Comparison of ENCODE assay signal across 8 cellular contexts in genomic region chr1:27602510-27603319, GRCh38.
DNase-seq lines count a peak whose midpoint lies in the region; ATAC-seq and TF ChIP-seq lines count a peak whose summit lies in the region.

No MANE protein-coding gene starts in this region.

- no peaks in the 10 kb centered on the region for H3K27me3 ChIP-seq in mucosa of stomach (ENCODE audit: control insufficient read depth, insufficient read depth, low read length)

- peak; percentile 82 for DNase-seq in AG20443 (ENCODE audit: low spot score)
- peak; percentile 20 to 35 for DNase-seq in activated CD4-positive, alpha-beta T cell treated with anti-CD3 and anti-CD28 coated beads, Interleukin-2, amount 50 U/mL, for 48 hours
- peak; percentile 47 for DNase-seq in epithelial cell of esophagus (ENCODE audit: low read depth)
- DNase-seq in NCI-H774 (lab: John Stamatoyannopoulos, UW) = no peak

- POLR2A ChIA-PET in HEK293 (lab: Yijun Ruan, JAX) = interaction anchor here (0.6 to 4.9 kb wide), 6 partner anchors 27 to 123 kb away, joined by 3 to 62 read pairs (median 10); partner anchors contain the start of genes FAM76A and WASF2

- peak overlapping the region; percentile 72; the same call in 1 of the 2 replicates for H3K27ac ChIP-seq in HEK293 (ENCODE audit: extremely low read depth, low read depth, low read length)

- H3K9ac ChIP-seq in mucosa of stomach (ENCODE audit: low read length) = peak overlapping the region; percentile 82

- H3K4me3 ChIP-seq in HEK293 (ENCODE audit: low read depth, low read length) (peak overlapping the region; percentile 69), epithelial cell of esophagus (ENCODE audit: low read length) (peak overlapping the region; percentile 99), mucosa of stomach (ENCODE audit: low read length) (peak overlapping the region; percentile 61)

- ATAC-seq in GM19463 (IDR thresholded peaks at IDR 0.05; ENCODE audit: unreplicated experiment) (no peak), HG03108 (IDR thresholded peaks at IDR 0.05; ENCODE audit: unreplicated experiment) (no peak)

- no peaks in the 10 kb centered on the region for H3K9me3 ChIP-seq in HEK293 (ENCODE audit: control insufficient read depth, insufficient read depth, low read depth, low read length)
- H3K9me3 ChIP-seq in mucosa of stomach (ENCODE audit: control insufficient read depth, low read length) = no peaks in the 10 kb centered on the region

- TF ChIP-seq CTCF in HEK293 (tag by site-specific recombination; IDR thresholded peaks at IDR 0.05) (no peak), epithelial cell of esophagus (IDR thresholded peaks at IDR 0.05; ENCODE audit: insufficient read depth, low read depth, low read length, missing control alignments) (no peak)

- CTCF ChIA-PET in HEK293 (lab: Yijun Ruan, JAX) = interaction anchor here (0.6 to 4.3 kb wide), 6 partner anchors 10 to 245 kb away, joined by 3 to 29 read pairs (median 4); no protein-coding TSS in a partner anchor

- H3K36me3 ChIP-seq in HEK293 (ENCODE audit: control insufficient read depth in 2 of 2, insufficient read depth in 1 of 2, low read length in 2 of 2) (no peaks in the 10 kb centered on the region), mucosa of stomach (ENCODE audit: control insufficient read depth, insufficient read depth, low read length) (no peaks in the 10 kb centered on the region)

- peaks cover 25% of the 10 kb centered on the region for H3K4me1 ChIP-seq in HEK293 (ENCODE audit: control insufficient read depth, insufficient read depth, low read length)
- peaks cover 56% of the 10 kb centered on the region for H3K4me1 ChIP-seq in mucosa of stomach (ENCODE audit: control insufficient read depth, insufficient read depth, low read length)

TF ChIP-seq in HEK293, 187 proteins besides CTCF, POLR2A, EP300 and RAD21:
- peak; percentile 27; the same call in 1 of the 2 replicates for TF ChIP-seq GLIS2 (tag by site-specific recombination; IDR thresholded peaks at IDR 0.05)
- TF ChIP-seq KLF8 (tag by site-specific recombination; IDR thresholded peaks at IDR 0.05) = 0 out of 2 replicates have a peak, but pooled peaks have one; percentile 10
- TF ChIP-seq ZIC2 (tag by site-specific recombination; IDR thresholded peaks at IDR 0.05) = peak; percentile 69; the same call in 1 of the 2 replicates
- TF ChIP-seq ZNF341 (tag by site-specific recombination; IDR thresholded peaks at IDR 0.05; ENCODE audit: low read depth) = no peak
- TF ChIP-seq ZNF558 (tag by site-specific recombination; IDR thresholded peaks at IDR 0.05) = no peak
- TF ChIP-seq TSHZ1 (tag by site-specific recombination; IDR thresholded peaks at IDR 0.05; ENCODE audit: borderline replicate concordance) = peak; percentile 77; the same call in 1 of the 2 replicates
- TF ChIP-seq PATZ1 (tag by site-specific recombination; IDR thresholded peaks at IDR 0.05) = peak; percentile 72; the same call in 1 of the 2 replicates
- TF ChIP-seq GLIS1 (tag by site-specific recombination; IDR thresholded peaks at IDR 0.05) = peak; percentile 32; the same call in 1 of the 2 replicates
- 0 out of 2 replicates have a peak, but pooled peaks have one; percentile 20 for TF ChIP-seq KLF9 (tag by site-specific recombination; IDR thresholded peaks at IDR 0.05; ENCODE audit: low read depth)
- TF ChIP-seq SP3 (tag by site-specific recombination; IDR thresholded peaks at IDR 0.05) = peak; percentile 44; the same call in 1 of the 2 replicates
- no peak for TF ChIP-seq TRIM28 (IDR thresholded peaks at IDR 0.05; ENCODE audit: borderline replicate concordance, low read length)
- 0 out of 2 replicates have a peak, but pooled peaks have one; percentile 16 for TF ChIP-seq KLF16 (tag by site-specific recombination; IDR thresholded peaks at IDR 0.05)
